ENCODE assay signal across 8 cellular contexts in the genomic region with DNA sequence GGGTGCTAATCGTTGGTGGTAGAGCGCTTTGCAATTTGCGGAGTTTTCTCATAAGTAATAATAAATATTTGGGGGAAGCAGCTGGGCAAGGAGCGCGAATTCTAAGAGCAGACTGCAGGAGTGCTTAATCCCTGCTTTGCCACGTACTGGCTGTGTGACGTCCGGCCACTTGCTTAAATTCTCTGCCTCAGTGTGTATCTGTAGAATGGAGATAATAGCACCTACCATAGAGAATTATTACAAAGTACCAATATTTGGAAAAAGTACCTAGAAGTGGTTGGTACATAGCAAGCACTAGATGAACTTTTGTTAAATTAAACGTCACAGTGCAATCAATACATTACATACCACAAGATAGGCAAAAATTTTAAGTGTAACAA. TPM values are rescaled to one million over a fixed set of nuclear protein-coding genes. Genes with fewer than 3 reads are reported as not detected.
DNase-seq lines count a peak whose midpoint lies in the region; ATAC-seq, FAIRE-seq and TF ChIP-seq lines count a peak whose summit lies in the region.

No MANE protein-coding gene starts in this region.

- H3K27ac ChIP-seq in SK-N-MC, result 0 out of 2 replicates have a peak overlapping the region, but pooled peaks have one; percentile 48
- H3K27ac ChIP-seq in psoas muscle, result peak overlapping the region; percentile 98

- H3K4me3 ChIP-seq in SK-N-MC (peak overlapping the region; percentile 84), foreskin fibroblast (ENCODE audit: low read depth in 1 of 2, low read length in 2 of 2) (peak overlapping the region; percentile 87 to 90), psoas muscle (peak overlapping the region; percentile 87)

- no peaks in the 10 kb centered on the region for H3K9me3 Mint-ChIP-seq in activated CD4-positive, alpha-beta memory T cell treated with anti-CD3 and anti-CD28 coated beads for 36 hours
- H3K9me3 Mint-ChIP-seq in activated CD4-positive, alpha-beta memory T cell treated with anti-CD3 and anti-CD28 coated beads, Interleukin-2, amount 10 ng/mL, durations not matched to agents 7 days and 5 days, result no peaks in the 10 kb centered on the region

- H3K9ac ChIP-seq in SK-N-MC (ENCODE audit: insufficient read length), result peak overlapping the region; percentile 51

- H3K4me1 ChIP-seq in psoas muscle, result peaks cover 29% of the 10 kb centered on the region

- no peak for DNase-seq in activated CD4-positive, alpha-beta memory T cell treated with anti-CD3 and anti-CD28 coated beads for 36 hours
- no peak for DNase-seq in activated CD4-positive, alpha-beta memory T cell treated with anti-CD3 and anti-CD28 coated beads, Interleukin-2, amount 10 ng/mL, durations not matched to agents 7 days and 5 days
- peak; percentile 8 for DNase-seq in SK-N-MC (ENCODE audit: low read depth, low spot score)
- peak; percentile 47 to 75 for DNase-seq in foreskin fibroblast
- no peak for DNase-seq in psoas muscle
- no peak for DNase-seq in GM12892 (ENCODE audit: insufficient read length)
- no peak for DNase-seq in SK-N-DZ (ENCODE audit: low spot score)

- no peak for TF ChIP-seq POLR2A in GM12892 (IDR thresholded peaks at IDR 0.05; ENCODE audit: low read depth, low read length)

- H3K4me1 Mint-ChIP-seq in activated CD4-positive, alpha-beta memory T cell treated with anti-CD3 and anti-CD28 coated beads for 36 hours (ENCODE audit: low read depth), result peaks cover 20% of the 10 kb centered on the region
- peaks cover 27% of the 10 kb centered on the region for H3K4me1 Mint-ChIP-seq in activated CD4-positive, alpha-beta memory T cell treated with anti-CD3 and anti-CD28 coated beads, Interleukin-2, amount 10 ng/mL, durations not matched to agents 7 days and 5 days

- CTCF ChIA-PET in activated CD4-positive, alpha-beta memory T cell treated with anti-CD3 and anti-CD28 coated beads for 36 hours (lab: Charles Lee), result interaction anchor here (0.6 kb wide), 1 partner anchor 1041 kb away, joined by 3 read pairs; no protein-coding TSS in a partner anchor
- CTCF ChIA-PET in activated CD4-positive, alpha-beta memory T cell treated with anti-CD3 and anti-CD28 coated beads, Interleukin-2, amount 10 ng/mL, durations not matched to agents 7 days and 5 days (lab: Charles Lee), result interaction anchor here (1.2 to 2.4 kb wide), 4 partner anchors 82 to 459 kb away, joined by 3 to 6 read pairs (median 4); partner anchors contain the start of gene FEM1C

- TF ChIP-seq CTCF in foreskin fibroblast (IDR thresholded peaks at IDR 0.05; ENCODE audit: low read depth, low read length) (no peak), psoas muscle (IDR thresholded peaks at IDR 0.05) (peak; percentile 3)

- H3K36me3 ChIP-seq in SK-N-MC (ENCODE audit: insufficient read depth, low read length) (no peaks in the 10 kb centered on the region), psoas muscle (ENCODE audit: insufficient read depth in 1 of 2, low read depth in 1 of 2) (peaks cover 2 to 9% of the 10 kb centered on the region in 2 donors)

- H3K27me3 ChIP-seq in psoas muscle (ENCODE audit: insufficient read depth in 3 of 3, low read length in 2 of 3), result no peaks in the 10 kb centered on the region

- intact Hi-C loops in activated CD4-positive, alpha-beta memory T cell treated with anti-CD3 and anti-CD28 coated beads for 36 hours (cut with micrococcal nuclease), result loop anchor here (1.0 to 5.0 kb wide), 7 partner anchors 25 to 454 kb away; partner anchors contain the start of genes AP3S1, ATG12, CCDC112 and FEM1C
- intact Hi-C loops in psoas muscle (cut with DNase I), result loop anchor here (5.0 kb wide), 1 partner anchor 216 kb away; the partner anchor contains the start of genes AP3S1 (in 2 of the 2) and ATG12 (in 2 of the 2)

- H3K36me3 Mint-ChIP-seq in activated CD4-positive, alpha-beta memory T cell treated with anti-CD3 and anti-CD28 coated beads for 36 hours, result no peaks in the 10 kb centered on the region
- peaks cover 12% of the 10 kb centered on the region for H3K36me3 Mint-ChIP-seq in activated CD4-positive, alpha-beta memory T cell treated with anti-CD3 and anti-CD28 coated beads, Interleukin-2, amount 10 ng/mL, durations not matched to agents 7 days and 5 days (ENCODE audit: low read depth)

- FAIRE-seq in GM12892 (lab: Jason Lieb, UNC), result no peak

- WGBS in psoas muscle, 3 donors, result 1% methylated on average over 9 of the region's 9 CpGs

- ATAC-seq in HG02973 (IDR thresholded peaks at IDR 0.05; ENCODE audit: unreplicated experiment) (peak; percentile 20), psoas muscle (peak; percentile 3 to 43 (median 20))

- no peaks in the 10 kb centered on the region for H3K27me3 Mint-ChIP-seq in activated CD4-positive, alpha-beta memory T cell treated with anti-CD3 and anti-CD28 coated beads for 36 hours
- H3K27me3 Mint-ChIP-seq in activated CD4-positive, alpha-beta memory T cell treated with anti-CD3 and anti-CD28 coated beads, Interleukin-2, amount 10 ng/mL, durations not matched to agents 7 days and 5 days, result peaks cover 5% of the 10 kb centered on the region

- POLR2A ChIA-PET in activated CD4-positive, alpha-beta memory T cell treated with anti-CD3 and anti-CD28 coated beads for 36 hours (lab: Charles Lee), result interaction anchor here (4.3 kb wide), 1 partner anchor 83 kb away, joined by 18 read pairs; the partner anchor contains the start of gene FEM1C
- POLR2A ChIA-PET in activated CD4-positive, alpha-beta memory T cell treated with anti-CD3 and anti-CD28 coated beads, Interleukin-2, amount 10 ng/mL, durations not matched to agents 7 days and 5 days (lab: Charles Lee), result interaction anchor here (1.3 to 5.0 kb wide), 4 partner anchors 25 to 217 kb away, joined by 4 to 48 read pairs (median 16); partner anchors contain the start of genes AP3S1, ATG12, FEM1C and TICAM2

- peak overlapping the region; percentile 92 for H3K27ac Mint-ChIP-seq in activated CD4-positive, alpha-beta memory T cell treated with anti-CD3 and anti-CD28 coated beads for 36 hours
- H3K27ac Mint-ChIP-seq in activated CD4-positive, alpha-beta memory T cell treated with anti-CD3 and anti-CD28 coated beads, Interleukin-2, amount 10 ng/mL, durations not matched to agents 7 days and 5 days, result no peak overlapping the region

- H3K9me3 ChIP-seq in SK-N-MC (ENCODE audit: low read depth, low read length) (no peaks in the 10 kb centered on the region), psoas muscle (no peaks in the 10 kb centered on the region)

- no peak overlapping the region for H3K4me3 Mint-ChIP-seq in activated CD4-positive, alpha-beta memory T cell treated with anti-CD3 and anti-CD28 coated beads for 36 hours
- H3K4me3 Mint-ChIP-seq in activated CD4-positive, alpha-beta memory T cell treated with anti-CD3 and anti-CD28 coated beads, Interleukin-2, amount 10 ng/mL, durations not matched to agents 7 days and 5 days, result no peak overlapping the region

RNA-seq across cellular contexts. Expression of gene TMED7, which starts 0.6 kb away (rescaled TPM):
- total RNA-seq in activated CD4-positive, alpha-beta memory T cell treated with anti-CD3 and anti-CD28 coated beads for 36 hours, result 10 to 100 TPM; 42.2 to 44.1 TPM
- total RNA-seq in activated CD4-positive, alpha-beta memory T cell treated with anti-CD3 and anti-CD28 coated beads, Interleukin-2, amount 10 ng/mL, durations not matched to agents 7 days and 5 days, result 10 to 100 TPM; 52.7 to 55.6 TPM
- total RNA-seq in psoas muscle, result 10 to 100 TPM; 34.2 to 59.0 (median 40.6) TPM
- polyA plus RNA-seq in psoas muscle, result 10 to 100 TPM; 18.3 to 33.5 (median 28.2) TPM
- polyA plus RNA-seq in GM12892 (2012; ENCODE audit: missing spikeins), result 25.1 TPM
- polyA plus RNA-seq in SK-N-DZ (2014; cell fraction: cytosol; rRNA removed), result 56.9 and 66.6 TPM in 2 replicates
- 23.4 and 25.3 TPM in 2 replicates for polyA plus RNA-seq in SK-N-DZ (2014; cell fraction: nucleus; rRNA removed)

RNA-seq across cellular contexts. Expression of gene TICAM2, which starts 24.2 kb away (rescaled TPM):
- 1 to 10 TPM in 1 of 2 experiments, under 1 TPM in 1; 0.40 to 2.0 TPM for total RNA-seq in activated CD4-positive, alpha-beta memory T cell treated with anti-CD3 and anti-CD28 coated beads for 36 hours
- 1 to 10 TPM; 1.8 to 2.5 TPM for total RNA-seq in activated CD4-positive, alpha-beta memory T cell treated with anti-CD3 and anti-CD28 coated beads, Interleukin-2, amount 10 ng/mL, durations not matched to agents 7 days and 5 days
- total RNA-seq in psoas muscle, result 1 to 10 TPM; 1.2 to 4.9 (median 1.7) TPM
- polyA plus RNA-seq in psoas muscle, result 1 to 10 TPM in 2 of 3 donors, under 1 TPM in 1; 0.63 to 2.9 (median 1.3) TPM
- polyA plus RNA-seq in GM12892 (2012; ENCODE audit: missing spikeins), result 7.1 TPM
- polyA plus RNA-seq in SK-N-DZ (2014; cell fraction: cytosol; rRNA removed), result not detected in 2 replicates
- polyA plus RNA-seq in SK-N-DZ (2014; cell fraction: nucleus; rRNA removed), result not detected in 2 replicates

Comparison
In these comparisons a context has a peak if more than half of its experiments do, and no peak if none do; other contexts are left out.
1. DNase-seq: peak in SK-N-MC (single experiment) and foreskin fibroblast (2 of 2); none in activated CD4-positive, alpha-beta memory T cell treated with anti-CD3 and anti-CD28 coated beads for 36 hours (single experiment), activated CD4-positive, alpha-beta memory T cell treated with anti-CD3 and anti-CD28 coated beads, Interleukin-2, amount 10 ng/mL, durations not matched to agents 7 days and 5 days (single experiment), psoas muscle (0 of 2), GM12892 (single experiment) and SK-N-DZ (single experiment).
2. Peak in every context shown above with its lines, with median percentiles within 50 percentile points of each other: H3K4me3 ChIP-seq.